Comparison of ENCODE assay signal across 9 cellular contexts in the genomic region with DNA sequence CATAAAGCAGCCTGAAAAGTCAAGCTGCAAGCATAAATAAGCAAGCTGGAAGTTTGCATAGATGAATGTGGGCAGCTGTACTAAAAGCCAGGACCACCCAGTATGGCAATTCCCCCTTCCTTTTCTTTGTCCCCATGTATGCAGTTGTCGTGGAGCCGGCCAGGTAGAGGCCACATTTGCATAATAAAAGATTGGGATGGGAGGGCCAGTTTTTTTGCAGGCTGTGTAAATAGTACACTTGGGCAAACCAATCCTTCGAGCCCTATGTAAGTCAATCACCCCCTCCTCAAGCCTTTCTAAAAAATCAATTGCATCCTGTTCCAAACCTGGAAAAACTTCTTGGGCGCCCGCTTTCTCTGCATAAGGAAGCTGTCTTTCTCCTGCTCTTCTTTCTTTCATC. TPM values are rescaled to one million over a fixed set of nuclear protein-coding genes. Genes with fewer than 3 reads are reported as not detected.
"Had no signal": no experiment of that assay in that cellular context is flagged by ENCODE, and none has a peak within 500 bp of the region (broad histone marks: within the 10 kb centered on the region; RNA-seq: fewer than 3 reads in every experiment).

No MANE protein-coding gene starts in this region.

- H2AFZ ChIP-seq: GM23248 had no signal

- H3K9me3 ChIP-seq: HAP-1 had no signal

- H3K36me3 ChIP-seq: HAP-1 had no signal

- H3K9ac ChIP-seq: GM23248 had no signal

- DNase-seq: GM23248, GOT3, H7, H9, HCEC 1CT, HFFc6 had no signal

- H3K4me1 ChIP-seq: HAP-1 had no signal

- H3K27ac Mint-ChIP-seq: H9, HFFc6 had no signal

- ATAC-seq: HCT116 had no signal

- H3K4me1 Mint-ChIP-seq: H9 had no signal

- H3K4me3 Mint-ChIP-seq: H9, HFFc6 had no signal

- H3K4me3 ChIP-seq: GM23248, HAP-1 had no signal

- H3K27ac ChIP-seq: GM23248 had no signal

RNA-seq across cellular contexts. Expression of a gene that starts 13.1 kb away (rescaled TPM):
- total RNA-seq: GM23248, H1, H7, H9, HFFc6 had no signal
- polyA plus RNA-seq: GM23248, H1 had no signal

RNA-seq across cellular contexts. Expression of a gene that starts 35.1 kb away (rescaled TPM):
- total RNA-seq: GM23248, H1, H7, H9, HFFc6 had no signal
- polyA plus RNA-seq: GM23248, H1 had no signal
